ENCODE assay signal across 23 cellular contexts in genomic region chr2:60385648-60386047, GRCh38.
DNase-seq lines count a peak whose midpoint lies in the region; ATAC-seq, FAIRE-seq and TF ChIP-seq lines count a peak whose summit lies in the region.
"Had no signal": no experiment of that assay in that cellular context is flagged by ENCODE, and none has a peak within 500 bp of the region (broad histone marks: within the 10 kb centered on the region; RNA-seq: fewer than 3 reads in every experiment).

No MANE protein-coding gene starts in this region.

- H3K79me1 ChIP-seq in H1 (ENCODE audit: low read depth, low read length), result no peaks in the 10 kb centered on the region

- H4K8ac ChIP-seq in H1 (ENCODE audit: extremely low read depth, insufficient read depth, low read length), result no peak overlapping the region; the same call in 1 of the 2 replicates

- in situ Hi-C loops in HepG2 (cut with HindIII; ENCODE audit: extremely low pct_ligation_motif_present, low pct_unique_long_range_greater_than_20kb) (no loop called here), GM13977 (cut with MboI; ENCODE audit: low pct_unique_long_range_greater_than_20kb, low sequenced_read_pairs, unreplicated experiment) (no loop called here), gastrocnemius medialis (cut with MboI; ENCODE audit: low sequenced_read_pairs in 4 of 4) (no loop called here), GM13976 (cut with MboI; ENCODE audit: low sequenced_read_pairs, unreplicated experiment) (no loop called here)

- no peak overlapping the region for H3K23ac ChIP-seq in H1 (ENCODE audit: insufficient read length)

- H3K4me3 ChIP-seq in H1 (ENCODE audit: extremely low read depth in 1 of 4, insufficient read depth in 2 of 4, low read depth in 3 of 4, low read length in 4 of 4) (no peak overlapping the region), HepG2 (replicated peaks in 1 of 3; ENCODE audit: insufficient read depth in 1 of 3, low read depth in 2 of 3, low read length in 3 of 3) (no peak overlapping the region), gastrocnemius medialis (no peak overlapping the region)
- H3K4me3 ChIP-seq: transverse colon had no signal

- no peaks in the 10 kb centered on the region for H3K79me2 ChIP-seq in H1 (ENCODE audit: control insufficient read depth in 1 of 2, insufficient read depth in 2 of 2, low read length in 2 of 2)
- no peaks in the 10 kb centered on the region for H3K79me2 ChIP-seq in HepG2 (ENCODE audit: insufficient read depth, low read length)

- H3K27me3 ChIP-seq in H1 (replicated peaks in 1 of 4; ENCODE audit: control insufficient read depth in 3 of 4, extremely low read depth in 1 of 4, insufficient read depth in 3 of 4, low read length in 3 of 4) (no peaks in the 10 kb centered on the region; a peak in 4 of 7 replicates), HepG2 (ENCODE audit: control insufficient read depth in 1 of 2, insufficient read depth in 2 of 2, low read length in 2 of 2) (no peaks in the 10 kb centered on the region; a peak in 1 of 5 replicates), gastrocnemius medialis (no peaks in the 10 kb centered on the region)
- H3K27me3 ChIP-seq: transverse colon had no signal

- no peaks in the 10 kb centered on the region for H3K36me3 Mint-ChIP-seq in CD14-positive monocyte
- H3K36me3 Mint-ChIP-seq in osteocyte (ENCODE audit: unreplicated experiment), result no peaks in the 10 kb centered on the region
- H3K36me3 Mint-ChIP-seq: activated naive CD4-positive, alpha-beta T cell treated with anti-CD3 and anti-CD28 coated beads, Interleukin-2, amount 10 ng/mL, durations not matched to agents 7 days and 5 days had no signal

- POLR2A ChIA-PET in H1 (lab: Charles Lee; ENCODE audit: partially characterized antibody) (no interaction called here), HepG2 (lab: Yijun Ruan, JAX) (no interaction called here)

- no peaks in the 10 kb centered on the region for H3K36me3 ChIP-seq in H1 (ENCODE audit: control insufficient read depth in 2 of 4, insufficient read depth in 4 of 4, low read length in 3 of 4)
- H3K36me3 ChIP-seq in HepG2 (replicated peaks in 1 of 2; ENCODE audit: control insufficient read depth in 1 of 2, insufficient read depth in 2 of 2, low read length in 2 of 2), result no peaks in the 10 kb centered on the region
- no peaks in the 10 kb centered on the region for H3K36me3 ChIP-seq in gastrocnemius medialis
- H3K36me3 ChIP-seq: transverse colon had no signal

- ATAC-seq in HepG2 (no peak), gastrocnemius medialis (no peak)

- H3K9me3 Mint-ChIP-seq in CD14-positive monocyte (no peaks in the 10 kb centered on the region), osteocyte (ENCODE audit: unreplicated experiment) (no peaks in the 10 kb centered on the region)
- H3K9me3 Mint-ChIP-seq: activated naive CD4-positive, alpha-beta T cell treated with anti-CD3 and anti-CD28 coated beads, Interleukin-2, amount 10 ng/mL, durations not matched to agents 7 days and 5 days had no signal

- TF ChIP-seq RAD21 in H1 (IDR thresholded peaks at IDR 0.05 in 1 of 2, conservative IDR thresholded peaks at IDR 0.05 in 1 of 2; ENCODE audit: low read depth in 2 of 2, low read length in 2 of 2) (no peak), HepG2 (CRISPR knock-in tag; IDR thresholded peaks at IDR 0.05) (no peak)

- no peak overlapping the region for H3K14ac ChIP-seq in H1 (ENCODE audit: insufficient read length)

- H3K27ac Mint-ChIP-seq in CD14-positive monocyte, result peak overlapping the region in 1 of 7 donors; percentile 76
- H3K27ac Mint-ChIP-seq in osteocyte (ENCODE audit: unreplicated experiment), result peak overlapping the region; percentile 27
- H3K27ac Mint-ChIP-seq: activated naive CD4-positive, alpha-beta T cell treated with anti-CD3 and anti-CD28 coated beads, Interleukin-2, amount 10 ng/mL, durations not matched to agents 7 days and 5 days had no signal

- H3K9me3 ChIP-seq in H1 (ENCODE audit: insufficient read depth in 2 of 2, low read depth in 1 of 2, low read length in 1 of 2), result no peaks in the 10 kb centered on the region
- no peaks in the 10 kb centered on the region for H3K9me3 ChIP-seq in HepG2 (ENCODE audit: low read length)
- no peaks in the 10 kb centered on the region for H3K9me3 ChIP-seq in gastrocnemius medialis
- H3K9me3 ChIP-seq: transverse colon had no signal

- H3K27me3 Mint-ChIP-seq in CD14-positive monocyte (ENCODE audit: low read depth in 3 of 3) (no peaks in the 10 kb centered on the region), osteocyte (ENCODE audit: unreplicated experiment) (no peaks in the 10 kb centered on the region)

- CTCF ChIA-PET in H1 (lab: Charles Lee; ENCODE audit: partially characterized antibody) (interaction anchor here (0.6 to 1.3 kb wide), 3 partner anchors 20 to 256 kb away, joined by 3 to 4 read pairs (median 3); no protein-coding TSS in a partner anchor), HepG2 (lab: Yijun Ruan, JAX; ENCODE audit: low intra/inter-chr PET ratio, low total read pairs) (no interaction called here)

- H2AK5ac ChIP-seq in H1 (ENCODE audit: low read depth, low read length), result 0 out of 2 replicates have a peak overlapping the region, but pooled peaks have one; percentile 60

- H2BK120ac ChIP-seq in H1 (replicated peaks; ENCODE audit: low read depth, low read length), result no peak overlapping the region

- no peaks in the 10 kb centered on the region; the same call in 1 of the 2 replicates for H3K23me2 ChIP-seq in H1 (ENCODE audit: low read depth, low read length)

- no peak overlapping the region for H2AFZ ChIP-seq in H1 (ENCODE audit: low read length)
- no peak overlapping the region for H2AFZ ChIP-seq in HepG2 (ENCODE audit: low read length)

- H2BK20ac ChIP-seq in H1 (ENCODE audit: low read length), result no peak overlapping the region

- intact Hi-C loops in CD14-positive monocyte (cut with micrococcal nuclease) (no loop called here), HepG2 (cut with micrococcal nuclease; ENCODE audit: unreplicated experiment) (no loop called here), gastrocnemius medialis (cut with DNase I; ENCODE audit: low total_unique reads) (no loop called here)

- H4K91ac ChIP-seq in H1 (replicated peaks; ENCODE audit: insufficient read length, low read length), result no peak overlapping the region

- TF ChIP-seq POLR2A in H1 (IDR thresholded peaks at IDR 0.05; ENCODE audit: control extremely low read depth in 1 of 2, low read depth in 2 of 2, low read length in 2 of 2), result no peak
- no peak for TF ChIP-seq POLR2A in HepG2 (IDR thresholded peaks at IDR 0.05; ENCODE audit: insufficient read depth in 1 of 2, low read depth in 2 of 2, low read length in 2 of 2)
- no peak for TF ChIP-seq POLR2A in gastrocnemius medialis (IDR thresholded peaks at IDR 0.05)

- no peak overlapping the region for H2BK5ac ChIP-seq in H1 (ENCODE audit: low read depth, low read length)

- 94% methylated on average over 5 of the region's 5 CpGs; no CpG with 5 or more reads in 1 of the 2 experiments for WGBS in H1 (ENCODE audit: extremely low coverage in 1 of 2, insufficient coverage in 1 of 2, insufficient read length in 1 of 2, insufficient replicate concordance in 2 of 2, low coverage in 1 of 2, low lambda C conversion rate in 2 of 2, missing lambda C conversion rate in 1 of 2), 2 experiments
- 14% methylated on average over 5 of the region's 5 CpGs for WGBS in HepG2 (ENCODE audit: low lambda C conversion rate)

- H3K4me3 Mint-ChIP-seq in CD14-positive monocyte, result no peak overlapping the region
- no peak overlapping the region for H3K4me3 Mint-ChIP-seq in osteocyte (ENCODE audit: unreplicated experiment)
- H3K4me3 Mint-ChIP-seq: activated naive CD4-positive, alpha-beta T cell treated with anti-CD3 and anti-CD28 coated beads, Interleukin-2, amount 10 ng/mL, durations not matched to agents 7 days and 5 days had no signal

- no peak overlapping the region for H2BK15ac ChIP-seq in H1 (ENCODE audit: low read length)

- H3K4me2 ChIP-seq in H1 (ENCODE audit: insufficient read depth in 1 of 2, low read depth in 2 of 2, low read length in 2 of 2) (no peak overlapping the region), HepG2 (ENCODE audit: low read depth, low read length) (no peak overlapping the region)

- no peak overlapping the region for H4K5ac ChIP-seq in H1 (ENCODE audit: insufficient read length, low read depth, low read length)

- H2BK12ac ChIP-seq in H1 (ENCODE audit: low read depth, low read length), result no peak overlapping the region

- peaks cover 27% of the 10 kb centered on the region for H3K4me1 Mint-ChIP-seq in CD14-positive monocyte
- peaks cover 23% of the 10 kb centered on the region for H3K4me1 Mint-ChIP-seq in osteocyte (ENCODE audit: unreplicated experiment)
- H3K4me1 Mint-ChIP-seq: activated naive CD4-positive, alpha-beta T cell treated with anti-CD3 and anti-CD28 coated beads, Interleukin-2, amount 10 ng/mL, durations not matched to agents 7 days and 5 days had no signal

- no peak overlapping the region for H3K56ac ChIP-seq in H1 (replicated peaks; ENCODE audit: insufficient read length, low read depth, low read length)

- H3K27ac ChIP-seq in H1 (ENCODE audit: low read depth, low read length) (no peak overlapping the region), HepG2 (ENCODE audit: extremely low read length, insufficient read depth, low read length) (no peak overlapping the region), gastrocnemius medialis (no peak overlapping the region)
- H3K27ac ChIP-seq: transverse colon, VCaP had no signal

- H3K4me1 ChIP-seq in H1 (replicated peaks in 1 of 4; ENCODE audit: control insufficient read depth in 3 of 4, insufficient read depth in 4 of 4, low read length in 3 of 4), result peaks cover 3 to 11% (median 4%) of the 10 kb centered on the region in 4 experiments; a peak in 5 of 7 replicates
- H3K4me1 ChIP-seq in HepG2 (ENCODE audit: insufficient read depth, low read length), result no peaks in the 10 kb centered on the region
- no peaks in the 10 kb centered on the region for H3K4me1 ChIP-seq in gastrocnemius medialis
- H3K4me1 ChIP-seq: transverse colon had no signal

- FAIRE-seq in H1 (lab: Jason Lieb, UNC), result no peak
- FAIRE-seq in HepG2 (lab: Jason Lieb, UNC), result no peak
- FAIRE-seq: colon, GM12892 had no signal

- H3K18ac ChIP-seq in H1 (ENCODE audit: extremely low read depth, low read length), result 0 out of 2 replicates have a peak overlapping the region, but pooled peaks have one; percentile 38

- TF ChIP-seq CTCF in CD14-positive monocyte (IDR thresholded peaks at IDR 0.05) (no peak), H1 (IDR thresholded peaks at IDR 0.05; ENCODE audit: control extremely low read depth in 1 of 3, insufficient read depth in 1 of 3, low read depth in 1 of 3, low read length in 3 of 3) (no peak), osteocyte (IDR thresholded peaks at IDR 0.05) (no peak), HepG2 (CRISPR knock-in tag; IDR thresholded peaks at IDR 0.05) (no peak), GM13977 (IDR thresholded peaks at IDR 0.05; ENCODE audit: extremely low read depth, insufficient read depth, missing control alignments) (no peak), gastrocnemius medialis (IDR thresholded peaks at IDR 0.05 in 4 of 5, conservative IDR thresholded peaks at IDR 0.05 in 1 of 5) (no peak), GM13976 (IDR thresholded peaks at IDR 0.05; ENCODE audit: borderline replicate concordance, control extremely low read depth, extremely low read depth, insufficient read depth, missing control alignments) (no peak)

- no peaks in the 10 kb centered on the region for H4K20me1 ChIP-seq in H1 (replicated peaks in 1 of 2; ENCODE audit: control insufficient read depth in 1 of 2, insufficient read depth in 2 of 2, low read length in 2 of 2)
- no peaks in the 10 kb centered on the region for H4K20me1 ChIP-seq in HepG2 (ENCODE audit: insufficient read depth, low read length)

- H3K9ac ChIP-seq in H1 (replicated peaks in 1 of 4; ENCODE audit: extremely low read depth in 1 of 4, low read depth in 3 of 4, low read length in 3 of 4) (no peak overlapping the region), HepG2 (ENCODE audit: insufficient read depth, low read depth, low read length) (no peak overlapping the region)

- no peak for TF ChIP-seq EP300 in H1 (IDR thresholded peaks at IDR 0.05; ENCODE audit: borderline replicate concordance in 1 of 2, low read depth in 2 of 2, low read length in 2 of 2)
- TF ChIP-seq EP300 in HepG2 (IDR thresholded peaks at IDR 0.05; ENCODE audit: low read depth in 2 of 2, low read length in 2 of 2), result no peak
- TF ChIP-seq EP300 in HepG2 (CRISPR knock-in tag; IDR thresholded peaks at IDR 0.05; ENCODE audit: borderline replicate concordance), result no peak

- no TSS peak for BruUV-seq in HepG2 (replicated peaks; lab: Mats Ljungman, UMichigan)

- peak; percentile 78 for DNase-seq in CD14-positive monocyte (ENCODE audit: low spot score)
- peak; percentile 17 to 28 for DNase-seq in Kasumi-1 (lab: John Stamatoyannopoulos, UW)
- DNase-seq in H1 (ENCODE audit: low read depth in 1 of 2, low spot score in 2 of 2), result no peak
- DNase-seq in osteocyte (ENCODE audit: extremely low spot score, unreplicated experiment), result no peak
- no peak for DNase-seq in HepG2 (ENCODE audit: low spot score)
- no peak for DNase-seq in GM13977 (ENCODE audit: low spot score)
- DNase-seq in gastrocnemius medialis, result no peak
- DNase-seq in GM13976 (ENCODE audit: low spot score), result no peak
- DNase-seq: activated CD4-positive, alpha-beta T cell treated with anti-CD3 and anti-CD28 coated beads, Interleukin-2, amount 50 U/mL, for 48 hours; activated naive CD4-positive, alpha-beta T cell treated with anti-CD3 and anti-CD28 coated beads, Interleukin-2, amount 10 ng/mL, durations not matched to agents 7 days and 5 days; activated T-cell treated with anti-CD3 and anti-CD28 coated beads, Interleukin-2, amount 50 U/mL, for 1 hour; COR-L47; NCI-H2029; nucleus accumbens; retina; Right ventricle myocardium superior; stimulated activated CD4-positive, alpha-beta T cell treated with anti-CD3 and anti-CD28 coated beads, Interleukin-15, amount 100 ng/mL, for 24 hours; stimulated activated naive CD4-positive, alpha-beta T cell; T-helper 1 cell; transverse colon had no signal

- no peak overlapping the region for H3K4ac ChIP-seq in H1 (replicated peaks; ENCODE audit: insufficient read length, low read depth, low read length)

Comparison
In these comparisons a context has a peak if more than half of its experiments do, and no peak if none do; other contexts are left out.
1. DNase-seq: peak in CD14-positive monocyte (single experiment) and Kasumi-1 (2 of 2); none in H1 (0 of 2), osteocyte (single experiment), HepG2 (single experiment), GM13977 (single experiment), gastrocnemius medialis (0 of 2) and GM13976 (single experiment).